16 cellular contexts compared by ENCODE assay signal in genomic region chr20:49965781-49966304, GRCh38. TPM values are rescaled to one million over a fixed set of nuclear protein-coding genes. Genes with fewer than 3 reads are reported as not detected.
A peak's percentile ranks its signal among the peaks of the same experiment; 100 is the strongest.
DNase-seq lines count a peak whose midpoint lies in the region; ATAC-seq and TF ChIP-seq lines count a peak whose summit lies in the region.
"Had no signal": no experiment of that assay in that cellular context is flagged by ENCODE, and none has a peak within 500 bp of the region (broad histone marks: within the 10 kb centered on the region; RNA-seq: fewer than 3 reads in every experiment).

No MANE protein-coding gene starts in this region.

- no peak for ATAC-seq in RWPE2 (ENCODE audit: low read depth)
- peak; percentile 23 for ATAC-seq in upper lobe of right lung
- no peak for ATAC-seq in GM19035 (IDR thresholded peaks at IDR 0.05; ENCODE audit: unreplicated experiment)
- ATAC-seq in HG03139 (IDR thresholded peaks at IDR 0.05; ENCODE audit: unreplicated experiment) = no peak

- TF ChIP-seq CTCF in RWPE2 (IDR thresholded peaks at IDR 0.05; ENCODE audit: poor library complexity, severe bottlenecking) (no peak), neutrophil (IDR thresholded peaks at IDR 0.05) (no peak), upper lobe of right lung (IDR thresholded peaks at IDR 0.05) (no peak)

- H3K27me3 ChIP-seq in RWPE2 (ENCODE audit: insufficient read depth, poor library complexity, severe bottlenecking) (no peaks in the 10 kb centered on the region), neutrophil (no peaks in the 10 kb centered on the region), upper lobe of right lung (no peaks in the 10 kb centered on the region)
- H3K27me3 ChIP-seq: SJSA1 had no signal

- H3K9me3 ChIP-seq in RWPE2 (ENCODE audit: severe bottlenecking) (no peaks in the 10 kb centered on the region), neutrophil (no peaks in the 10 kb centered on the region), upper lobe of right lung (no peaks in the 10 kb centered on the region)
- H3K9me3 ChIP-seq: SJSA1 had no signal

- H3K27ac ChIP-seq in RWPE2 (ENCODE audit: poor library complexity, severe bottlenecking) (peak overlapping the region; percentile 4), neutrophil (peak overlapping the region; percentile 25), upper lobe of right lung (no peak overlapping the region), substantia nigra (ENCODE audit: low read depth, low read length, poor library complexity, severe bottlenecking) (no peak overlapping the region)
- H3K27ac ChIP-seq: SJSA1 had no signal

- H3K36me3 ChIP-seq in RWPE2 (ENCODE audit: low read depth) (no peaks in the 10 kb centered on the region; the same call in 1 of the 2 replicates), neutrophil (peaks cover 22% of the 10 kb centered on the region), upper lobe of right lung (no peaks in the 10 kb centered on the region)

- H3K4me1 ChIP-seq in RWPE2 (ENCODE audit: insufficient read depth, poor library complexity, severe bottlenecking) (peaks cover 22% of the 10 kb centered on the region), neutrophil (ENCODE audit: control insufficient read depth in 1 of 2, insufficient read depth in 1 of 2, low read depth in 1 of 2, low read length in 1 of 2) (peaks cover 13 to 14% of the 10 kb centered on the region in 2 experiments), upper lobe of right lung (no peaks in the 10 kb centered on the region)

- H3K4me3 ChIP-seq in RWPE2 (ENCODE audit: severe bottlenecking) (no peak overlapping the region), neutrophil (ENCODE audit: low read depth in 1 of 2, low read length in 1 of 2) (no peak overlapping the region), upper lobe of right lung (no peak overlapping the region)
- H3K4me3 ChIP-seq: SJSA1 had no signal

- DNase-seq in SKM-1 treated with dmso at 0.1 percent for 144 hours (lab: John Stamatoyannopoulos, UW; ENCODE audit: unreplicated experiment) = peak; percentile 11
- no peak for DNase-seq in SKM-1 (lab: John Stamatoyannopoulos, UW; ENCODE audit: unreplicated experiment)
- DNase-seq in RWPE2 (ENCODE audit: low spot score) = no peak
- no peak for DNase-seq in upper lobe of right lung
- no peak for DNase-seq in substantia nigra (lab: John Stamatoyannopoulos, UW)
- DNase-seq: C1 segment of cervical spinal cord, DMS153, IMR-90, NCI-H1092, NCI-H1694, NCI-H446 treated with DMSO at 0.1 percent for 48 hours, NCI-H774 had no signal

- intact Hi-C loops in upper lobe of right lung (cut with DNase I) = no loop called here

RNA-seq across cellular contexts. Expression of gene SNAI1, which starts 16.9 kb away (rescaled TPM):
- total RNA-seq in upper lobe of right lung = 10.6 TPM

RNA-seq across cellular contexts. Expression of gene RNF114, which starts 29.6 kb away (rescaled TPM):
- 74.7 TPM for total RNA-seq in upper lobe of right lung

RNA-seq across cellular contexts. Expression of gene SPATA2, which starts 50.5 kb away (rescaled TPM):
- 8.7 TPM for total RNA-seq in upper lobe of right lung

Comparison
In these comparisons a context has a peak if more than half of its experiments do, and no peak if none do; other contexts are left out.
1. H3K27ac ChIP-seq: peak in RWPE2 (single experiment) and neutrophil (single experiment); none in upper lobe of right lung (single experiment) and substantia nigra (single experiment).